In the genomic region with DNA sequence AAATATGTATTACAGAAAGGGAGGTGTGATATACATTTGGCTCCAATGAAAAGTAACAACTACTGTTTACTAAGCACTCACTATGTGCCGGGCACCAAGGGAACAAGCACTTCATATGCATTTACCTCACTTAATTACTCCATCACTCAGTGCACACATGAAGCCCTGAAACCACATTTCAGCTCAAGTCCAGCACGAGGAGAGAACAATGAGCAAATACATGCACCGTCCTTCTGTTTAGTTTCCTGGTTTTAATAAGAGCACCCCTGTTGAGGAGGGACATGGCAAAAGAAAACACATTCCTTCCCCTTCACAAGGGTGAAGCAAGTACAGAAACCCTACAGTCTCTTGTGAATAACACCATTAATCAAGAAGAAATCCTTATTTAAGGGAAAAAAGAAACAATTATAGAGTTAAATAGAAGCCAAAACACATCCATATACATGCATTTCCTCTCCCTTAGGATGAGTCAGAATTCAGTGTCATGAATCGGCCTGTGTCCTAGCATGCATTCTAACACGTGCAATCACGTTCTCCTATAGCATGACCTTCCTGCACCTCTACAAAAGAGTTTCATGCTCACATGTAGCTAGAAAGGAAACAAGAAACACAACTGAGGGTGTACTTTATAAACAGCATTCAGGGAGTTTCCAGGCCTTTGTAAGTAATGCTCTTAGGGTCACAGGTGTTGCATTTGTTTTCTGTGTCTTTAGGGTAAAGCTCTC, we compare ENCODE assay signal across 11 cellular contexts.
A peak's percentile ranks its signal among the peaks of the same experiment; 100 is the strongest.
DNase-seq lines count a peak whose midpoint lies in the region; ATAC-seq, FAIRE-seq and TF ChIP-seq lines count a peak whose summit lies in the region.
"Had no signal": no experiment of that assay in that cellular context is flagged by ENCODE, and none has a peak within 500 bp of the region (broad histone marks: within the 10 kb centered on the region; RNA-seq: fewer than 3 reads in every experiment).

No MANE protein-coding gene starts in this region.

- 56 to 62% methylated on average over 6 of the region's 6 CpGs for WGBS in pancreas, 2 donors

- H3K9me2 ChIP-seq in MM.1S (replicated peaks; ENCODE audit: insufficient read depth, low read length), result no peaks in the 10 kb centered on the region

- H3K27ac Mint-ChIP-seq in natural killer cell treated with Interleukin-12 subunit alpha and Interleukin-12 subunit beta and Interleukin-15 and Interleukin-18, amount 100 ng/mL, for 72 hours, result no peak overlapping the region

- no peaks in the 10 kb centered on the region for H3K36me3 ChIP-seq in MM.1S (replicated peaks; ENCODE audit: insufficient read depth, low read length)
- H3K36me3 ChIP-seq in upper lobe of right lung, result no peaks in the 10 kb centered on the region
- no peaks in the 10 kb centered on the region for H3K36me3 ChIP-seq in colonic mucosa
- no peaks in the 10 kb centered on the region for H3K36me3 ChIP-seq in pancreas

- H2AFZ ChIP-seq in MM.1S (ENCODE audit: low read length), result peak overlapping the region; percentile 54; the same call in 1 of the 2 replicates

- H3K4me2 ChIP-seq in MM.1S (ENCODE audit: low read depth, low read length), result peak overlapping the region; percentile 60

- FAIRE-seq in pancreas (lab: Jason Lieb, UNC), result no peak

- no peaks in the 10 kb centered on the region for H3K27me3 ChIP-seq in MM.1S (replicated peaks; ENCODE audit: insufficient read depth, low read length)
- H3K27me3 ChIP-seq in upper lobe of right lung, result no peaks in the 10 kb centered on the region
- H3K27me3 ChIP-seq in colonic mucosa, result no peaks in the 10 kb centered on the region
- no peaks in the 10 kb centered on the region for H3K27me3 ChIP-seq in pancreas

- TF ChIP-seq CTCF in MM.1S (IDR thresholded peaks at IDR 0.05; ENCODE audit: low read length), result no peak
- TF ChIP-seq CTCF in upper lobe of right lung (IDR thresholded peaks at IDR 0.05), result no peak
- no peak for TF ChIP-seq CTCF in colonic mucosa (IDR thresholded peaks at IDR 0.05)
- TF ChIP-seq CTCF in pancreas (IDR thresholded peaks at IDR 0.05), result no peak

- DNase-seq in NCI-H345 (lab: John Stamatoyannopoulos, UW) (peak; percentile 73), NCI-H345 treated with DMSO at 0.1 percent for 48 hours (lab: John Stamatoyannopoulos, UW; ENCODE audit: unreplicated experiment) (no peak), MM.1S (peak; percentile 81), epithelial cell of prostate (ENCODE audit: low read depth, low spot score) (peak; percentile 68), upper lobe of right lung (no peak), colonic mucosa (no peak), pancreas (no peak)
- DNase-seq in natural killer cell treated with Interleukin-12 subunit alpha and Interleukin-12 subunit beta and Interleukin-15 and Interleukin-18, amount 100 ng/mL, for 72 hours (ENCODE audit: low spot score), result no peak
- DNase-seq: erythroblast, NCI-H146, T-helper 2 cell had no signal

- H3K4me3 ChIP-seq in MM.1S (ENCODE audit: low read length) (peak overlapping the region; percentile 11; the same call in 1 of the 2 replicates), upper lobe of right lung (no peak overlapping the region), colonic mucosa (no peak overlapping the region), pancreas (no peak overlapping the region)

- H3K36me3 Mint-ChIP-seq in natural killer cell treated with Interleukin-12 subunit alpha and Interleukin-12 subunit beta and Interleukin-15 and Interleukin-18, amount 100 ng/mL, for 72 hours, result no peaks in the 10 kb centered on the region

- H3K27me3 Mint-ChIP-seq in natural killer cell treated with Interleukin-12 subunit alpha and Interleukin-12 subunit beta and Interleukin-15 and Interleukin-18, amount 100 ng/mL, for 72 hours, result no peaks in the 10 kb centered on the region

- H3K4me1 Mint-ChIP-seq in natural killer cell treated with Interleukin-12 subunit alpha and Interleukin-12 subunit beta and Interleukin-15 and Interleukin-18, amount 100 ng/mL, for 72 hours (ENCODE audit: low read depth in 2 of 2), result peaks cover 0 to 5% of the 10 kb centered on the region in 2 donors

- peaks cover 16% of the 10 kb centered on the region for H3F3A ChIP-seq in MM.1S (ENCODE audit: insufficient read depth, low read length)

- intact Hi-C loops in upper lobe of right lung (cut with DNase I), result no loop called here
- intact Hi-C loops in colonic mucosa (cut with DNase I), result no loop called here
- intact Hi-C loops in pancreas (cut with DNase I), result no loop called here

- no peak overlapping the region for H3K4me3 Mint-ChIP-seq in natural killer cell treated with Interleukin-12 subunit alpha and Interleukin-12 subunit beta and Interleukin-15 and Interleukin-18, amount 100 ng/mL, for 72 hours

- H3K27ac ChIP-seq in MM.1S (ENCODE audit: low read length) (peak overlapping the region; percentile 98), epithelial cell of prostate (peak overlapping the region; percentile 18), upper lobe of right lung (no peak overlapping the region), colonic mucosa (no peak overlapping the region), pancreas (no peak overlapping the region)

- H3K4me1 ChIP-seq in MM.1S (ENCODE audit: low read length) (peaks cover 20% of the 10 kb centered on the region), upper lobe of right lung (no peaks in the 10 kb centered on the region), colonic mucosa (no peaks in the 10 kb centered on the region), pancreas (no peaks in the 10 kb centered on the region)

- no peaks in the 10 kb centered on the region for H4K20me1 ChIP-seq in MM.1S (ENCODE audit: insufficient read depth, low read length)

- no peaks in the 10 kb centered on the region for H3K9me3 Mint-ChIP-seq in natural killer cell treated with Interleukin-12 subunit alpha and Interleukin-12 subunit beta and Interleukin-15 and Interleukin-18, amount 100 ng/mL, for 72 hours

- peak overlapping the region; percentile 61 for H3K9ac ChIP-seq in MM.1S (ENCODE audit: low read length)
- H3K9ac ChIP-seq in colonic mucosa (ENCODE audit: low read depth in 2 of 2, low read length in 2 of 2), result no peak overlapping the region

- no peaks in the 10 kb centered on the region for H3K79me2 ChIP-seq in MM.1S (ENCODE audit: low read length)

- H3K9me3 ChIP-seq in MM.1S (replicated peaks; ENCODE audit: insufficient read depth, low read length) (no peaks in the 10 kb centered on the region), upper lobe of right lung (no peaks in the 10 kb centered on the region), colonic mucosa (no peaks in the 10 kb centered on the region), pancreas (no peaks in the 10 kb centered on the region)

- peak; percentile 23 for ATAC-seq in upper lobe of right lung
- no peak for ATAC-seq in natural killer cell treated with Interleukin-12 subunit alpha and Interleukin-12 subunit beta and Interleukin-15 and Interleukin-18, amount 100 ng/mL, for 72 hours
- ATAC-seq in pancreas, result no peak

Comparison
In these comparisons a context has a peak if more than half of its experiments do, and no peak if none do; other contexts are left out.
1. DNase-seq: peak in NCI-H345 (single experiment), MM.1S (single experiment) and epithelial cell of prostate (single experiment); none in NCI-H345 treated with DMSO at 0.1 percent for 48 hours (single experiment), upper lobe of right lung (single experiment), colonic mucosa (single experiment), natural killer cell treated with Interleukin-12 subunit alpha and Interleukin-12 subunit beta and Interleukin-15 and Interleukin-18, amount 100 ng/mL, for 72 hours (single experiment) and pancreas (0 of 6).
2. H3K27ac ChIP-seq: peak in MM.1S (single experiment) and epithelial cell of prostate (single experiment); none in upper lobe of right lung (single experiment), colonic mucosa (single experiment) and pancreas (0 of 4).